23 cellular contexts compared by ENCODE assay signal in the genomic region with DNA sequence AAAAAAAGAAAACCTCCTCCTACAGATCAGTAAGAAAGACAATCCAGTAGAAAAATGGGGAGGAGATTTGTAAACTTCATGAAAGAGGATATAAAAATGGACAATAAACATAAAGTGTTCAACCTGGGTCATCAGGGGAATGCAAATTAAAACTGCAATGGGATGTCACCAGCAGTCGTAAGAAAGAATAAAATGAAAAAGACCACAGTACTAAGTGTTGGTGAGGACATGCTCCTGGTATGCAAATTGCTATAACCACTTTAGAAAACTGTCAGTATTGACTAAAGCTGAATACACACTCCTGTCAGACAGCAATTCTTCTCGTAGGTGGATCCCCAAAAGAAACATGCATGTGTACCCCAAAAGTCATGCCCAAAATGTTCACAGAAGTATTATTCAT.
DNase-seq lines count a peak whose midpoint lies in the region; ATAC-seq and TF ChIP-seq lines count a peak whose summit lies in the region.
"Had no signal": no experiment of that assay in that cellular context is flagged by ENCODE, and none has a peak within 500 bp of the region (broad histone marks: within the 10 kb centered on the region; RNA-seq: fewer than 3 reads in every experiment).

No MANE protein-coding gene starts in this region.

- H3K4me1 ChIP-seq in RWPE2 (ENCODE audit: insufficient read depth, poor library complexity, severe bottlenecking) = peaks cover 31% of the 10 kb centered on the region
- H3K4me1 ChIP-seq: BE2C, BLaER1 had no signal

- H3K27me3 Mint-ChIP-seq in activated T-helper 17 cell treated with anti-CD3 and anti-CD28 coated beads, Interleukin-2, amount 50 U/mL, for 72 hours = no peaks in the 10 kb centered on the region
- H3K27me3 Mint-ChIP-seq: CD4-positive, alpha-beta memory T cell; CD4-positive, CD25-positive, alpha-beta regulatory T cell; CD8-positive, alpha-beta memory T cell had no signal

- no peaks in the 10 kb centered on the region for H3K36me3 ChIP-seq in RWPE2 (ENCODE audit: low read depth)
- H3K36me3 ChIP-seq: BE2C, BLaER1 had no signal

- peaks cover 20% of the 10 kb centered on the region for H3K4me1 Mint-ChIP-seq in activated T-helper 17 cell treated with anti-CD3 and anti-CD28 coated beads, Interleukin-2, amount 50 U/mL, for 72 hours

- no peak overlapping the region for H3K4me3 Mint-ChIP-seq in activated T-helper 17 cell treated with anti-CD3 and anti-CD28 coated beads, Interleukin-2, amount 50 U/mL, for 72 hours
- H3K4me3 Mint-ChIP-seq: CD14-positive monocyte; CD4-positive, alpha-beta memory T cell; CD4-positive, CD25-positive, alpha-beta regulatory T cell; CD8-positive, alpha-beta memory T cell had no signal

- no peak overlapping the region for H3K27ac Mint-ChIP-seq in activated T-helper 17 cell treated with anti-CD3 and anti-CD28 coated beads, Interleukin-2, amount 50 U/mL, for 72 hours
- H3K27ac Mint-ChIP-seq: CD4-positive, alpha-beta memory T cell; CD4-positive, CD25-positive, alpha-beta regulatory T cell; CD8-positive, alpha-beta memory T cell had no signal

- no peaks in the 10 kb centered on the region for H3K27me3 ChIP-seq in RWPE2 (ENCODE audit: insufficient read depth, poor library complexity, severe bottlenecking)
- H3K27me3 ChIP-seq: BLaER1 had no signal

- DNase-seq in RWPE2 (ENCODE audit: low spot score) (no peak), NCI-H146 treated with DMSO at 0.1 percent for 48 hours (lab: John Stamatoyannopoulos, UW; ENCODE audit: unreplicated experiment) (no peak)
- DNase-seq: 8988T; ACHN; BE2C; C1 segment of cervical spinal cord; CD4-positive, alpha-beta memory T cell; CD4-positive, CD25-positive, alpha-beta regulatory T cell; CD8-positive, alpha-beta memory T cell; COR-L47; DMS 273 treated with DMSO at 0.1 percent for 48 hours; DMS153; DMS53; DMS79; DND-41; EL; GDM1 had no signal

- H3K36me3 Mint-ChIP-seq in activated T-helper 17 cell treated with anti-CD3 and anti-CD28 coated beads, Interleukin-2, amount 50 U/mL, for 72 hours (ENCODE audit: low read depth) = peaks cover 11% of the 10 kb centered on the region
- H3K36me3 Mint-ChIP-seq: CD8-positive, alpha-beta memory T cell had no signal

- H3K9me3 Mint-ChIP-seq in activated T-helper 17 cell treated with anti-CD3 and anti-CD28 coated beads, Interleukin-2, amount 50 U/mL, for 72 hours = no peaks in the 10 kb centered on the region
- H3K9me3 Mint-ChIP-seq: CD4-positive, alpha-beta memory T cell; CD4-positive, CD25-positive, alpha-beta regulatory T cell; CD8-positive, alpha-beta memory T cell had no signal

- H3K4me3 ChIP-seq in RWPE2 (ENCODE audit: severe bottlenecking) = no peak overlapping the region
- H3K4me3 ChIP-seq: BLaER1, GM12878 had no signal

- peak overlapping the region; percentile 49 for H3K27ac ChIP-seq in RWPE2 (ENCODE audit: poor library complexity, severe bottlenecking)
- H3K27ac ChIP-seq: BLaER1 had no signal

- no peak for TF ChIP-seq CTCF in RWPE2 (IDR thresholded peaks at IDR 0.05; ENCODE audit: poor library complexity, severe bottlenecking)

- ATAC-seq in RWPE2 (ENCODE audit: low read depth) = no peak
- ATAC-seq in activated T-helper 17 cell treated with anti-CD3 and anti-CD28 coated beads, Interleukin-2, amount 50 U/mL, for 72 hours (replicated peaks) = peak; percentile 33
- ATAC-seq in GM21786 (IDR thresholded peaks at IDR 0.05; ENCODE audit: unreplicated experiment) = no peak
- no peak for ATAC-seq in GM21423 (IDR thresholded peaks at IDR 0.05; ENCODE audit: unreplicated experiment)
- ATAC-seq: GM12878 had no signal

- H3K9me3 ChIP-seq in RWPE2 (ENCODE audit: severe bottlenecking) = no peaks in the 10 kb centered on the region
- H3K9me3 ChIP-seq: BE2C had no signal
